ENCODE assay signal across 8 cellular contexts in the genomic region with DNA sequence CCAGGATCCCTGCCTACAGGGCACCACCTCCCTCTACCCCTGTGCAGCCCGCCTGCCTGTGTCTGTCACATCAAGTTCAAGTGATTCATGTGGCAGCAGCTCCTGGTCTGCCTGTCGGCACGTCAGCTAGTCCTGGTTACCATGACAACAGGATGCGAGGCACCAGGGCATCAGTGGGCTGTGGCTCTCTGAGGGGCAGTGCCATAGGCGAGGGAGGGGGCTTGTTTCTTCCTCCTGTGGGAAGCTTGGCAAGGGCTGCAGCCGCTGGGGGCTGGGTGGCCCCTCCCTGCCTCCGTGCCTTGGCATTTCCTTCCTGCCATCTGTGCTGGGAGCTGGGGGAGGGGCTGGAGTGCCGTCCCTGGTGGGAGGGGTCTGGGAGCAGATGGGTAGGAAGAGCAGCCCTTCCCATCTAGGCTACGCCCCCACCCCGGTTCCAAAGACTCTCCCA. TPM values are rescaled to one million over a fixed set of nuclear protein-coding genes. Genes with fewer than 3 reads are reported as not detected.
A peak's percentile ranks its signal among the peaks of the same experiment; 100 is the strongest.
DNase-seq lines count a peak whose midpoint lies in the region; ATAC-seq lines count a peak whose summit lies in the region.
"Had no signal": no experiment of that assay in that cellular context is flagged by ENCODE, and none has a peak within 500 bp of the region (broad histone marks: within the 10 kb centered on the region; RNA-seq: fewer than 3 reads in every experiment).

No MANE protein-coding gene starts in this region.

- no peaks in the 10 kb centered on the region for H3K4me1 Mint-ChIP-seq in activated T-helper 17 cell treated with anti-CD3 and anti-CD28 coated beads, Interleukin-2, amount 50 U/mL, for 72 hours
- peaks cover 0 to 11% (median 3%) of the 10 kb centered on the region in 3 donors for H3K4me1 Mint-ChIP-seq in naive B cell
- H3K4me1 Mint-ChIP-seq in activated T-helper 1 cell treated with anti-CD3 and anti-CD28 coated beads, Interleukin-12 subunit alpha, Interleukin-12 subunit beta, Interleukin-2, Interleukin-4 antibody, amounts not matched to agents 30 ng/mL and 10 ng/mL and 1 ng/mL, durations not matched to agents 14 hours and 24 hours and 36 hours (ENCODE audit: low read depth): no peaks in the 10 kb centered on the region

- H3K27ac ChIP-seq in trophoblast cell (ENCODE audit: low read depth, low read length): no peak overlapping the region

- no peaks in the 10 kb centered on the region for H3K36me3 Mint-ChIP-seq in activated T-helper 17 cell treated with anti-CD3 and anti-CD28 coated beads, Interleukin-2, amount 50 U/mL, for 72 hours (ENCODE audit: low read depth)
- no peaks in the 10 kb centered on the region for H3K36me3 Mint-ChIP-seq in naive B cell
- H3K36me3 Mint-ChIP-seq in activated T-helper 1 cell treated with anti-CD3 and anti-CD28 coated beads, Interleukin-12 subunit alpha, Interleukin-12 subunit beta, Interleukin-2, Interleukin-4 antibody, amounts not matched to agents 30 ng/mL and 10 ng/mL and 1 ng/mL, durations not matched to agents 14 hours and 24 hours and 36 hours (ENCODE audit: low read depth): peaks cover 2% of the 10 kb centered on the region

- peaks cover 4% of the 10 kb centered on the region for H3K9me3 ChIP-seq in trophoblast cell (ENCODE audit: insufficient read depth, low read depth, low read length)

- peaks cover 30% of the 10 kb centered on the region for H3K27me3 Mint-ChIP-seq in activated T-helper 17 cell treated with anti-CD3 and anti-CD28 coated beads, Interleukin-2, amount 50 U/mL, for 72 hours
- H3K27me3 Mint-ChIP-seq in naive B cell: peaks cover 9 to 51% (median 49%) of the 10 kb centered on the region in 3 donors
- peaks cover 22% of the 10 kb centered on the region for H3K27me3 Mint-ChIP-seq in activated T-helper 1 cell treated with anti-CD3 and anti-CD28 coated beads, Interleukin-12 subunit alpha, Interleukin-12 subunit beta, Interleukin-2, Interleukin-4 antibody, amounts not matched to agents 30 ng/mL and 10 ng/mL and 1 ng/mL, durations not matched to agents 14 hours and 24 hours and 36 hours (ENCODE audit: insufficient read depth)

- no peak overlapping the region for H3K4me2 ChIP-seq in trophoblast cell (ENCODE audit: low read length)

- H3K9me3 Mint-ChIP-seq in activated T-helper 17 cell treated with anti-CD3 and anti-CD28 coated beads, Interleukin-2, amount 50 U/mL, for 72 hours: no peaks in the 10 kb centered on the region
- H3K9me3 Mint-ChIP-seq in naive B cell: peaks cover 2 to 16% (median 9%) of the 10 kb centered on the region in 7 donors
- no peaks in the 10 kb centered on the region for H3K9me3 Mint-ChIP-seq in activated T-helper 1 cell treated with anti-CD3 and anti-CD28 coated beads, Interleukin-12 subunit alpha, Interleukin-12 subunit beta, Interleukin-2, Interleukin-4 antibody, amounts not matched to agents 30 ng/mL and 10 ng/mL and 1 ng/mL, durations not matched to agents 14 hours and 24 hours and 36 hours
- H3K9me3 Mint-ChIP-seq: dendritic cell treated with granulocyte-macrophage colony-stimulating factor and Interleukin-4, amounts not matched to agents 40 ng/mL and 50 ng/mL, for 4 days had no signal

- ATAC-seq in activated T-helper 17 cell treated with anti-CD3 and anti-CD28 coated beads, Interleukin-2, amount 50 U/mL, for 72 hours (replicated peaks): peak; percentile 87
- ATAC-seq in naive B cell (ENCODE audit: low read depth in 2 of 2) (peak; percentile 64), GM18907 (IDR thresholded peaks at IDR 0.05; ENCODE audit: unreplicated experiment) (no peak)

- H2BK12ac ChIP-seq in trophoblast cell (ENCODE audit: low read length): no peak overlapping the region

- no peaks in the 10 kb centered on the region for H3K79me2 ChIP-seq in trophoblast cell (ENCODE audit: control insufficient read depth, insufficient read depth, low read length, poor library complexity)

- no peak overlapping the region for H3K23ac ChIP-seq in trophoblast cell (ENCODE audit: low read length)

- H4K91ac ChIP-seq in trophoblast cell (ENCODE audit: low read depth, low read length): no peak overlapping the region

- H3K9ac ChIP-seq in trophoblast cell (ENCODE audit: low read length): no peak overlapping the region

- no peak overlapping the region for H3K4ac ChIP-seq in trophoblast cell (ENCODE audit: low read depth, low read length)

- H2BK5ac ChIP-seq in trophoblast cell (ENCODE audit: low read depth, low read length, poor library complexity): no peak overlapping the region

- peaks cover under 1 to 3% of the 10 kb centered on the region in 2 experiments for H3K4me1 ChIP-seq in trophoblast cell (ENCODE audit: control insufficient read depth in 1 of 2, insufficient read depth in 2 of 2, low read length in 2 of 2)

- H3K27me3 ChIP-seq in trophoblast cell (ENCODE audit: insufficient read depth, low read length): no peaks in the 10 kb centered on the region

- H3K27ac Mint-ChIP-seq in activated T-helper 17 cell treated with anti-CD3 and anti-CD28 coated beads, Interleukin-2, amount 50 U/mL, for 72 hours: peak overlapping the region; percentile 75
- peak overlapping the region in 1 of 6 donors; percentile 56 for H3K27ac Mint-ChIP-seq in naive B cell
- no peak overlapping the region for H3K27ac Mint-ChIP-seq in activated T-helper 1 cell treated with anti-CD3 and anti-CD28 coated beads, Interleukin-12 subunit alpha, Interleukin-12 subunit beta, Interleukin-2, Interleukin-4 antibody, amounts not matched to agents 30 ng/mL and 10 ng/mL and 1 ng/mL, durations not matched to agents 14 hours and 24 hours and 36 hours
- H3K27ac Mint-ChIP-seq: dendritic cell treated with granulocyte-macrophage colony-stimulating factor and Interleukin-4, amounts not matched to agents 40 ng/mL and 50 ng/mL, for 4 days had no signal

- intact Hi-C loops in activated T-helper 1 cell treated with anti-CD3 and anti-CD28 coated beads, Interleukin-12 subunit alpha, Interleukin-12 subunit beta, Interleukin-2, Interleukin-4 antibody, amounts not matched to agents 30 ng/mL and 10 ng/mL and 1 ng/mL, durations not matched to agents 14 hours and 24 hours and 36 hours (cut with micrococcal nuclease): no loop called here

- H2AFZ ChIP-seq in trophoblast cell (ENCODE audit: insufficient read depth, low read length, poor library complexity): no peak overlapping the region

- H2AK5ac ChIP-seq in trophoblast cell (ENCODE audit: low read length): no peak overlapping the region

- peak overlapping the region; percentile 56 for H3K4me3 Mint-ChIP-seq in activated T-helper 17 cell treated with anti-CD3 and anti-CD28 coated beads, Interleukin-2, amount 50 U/mL, for 72 hours
- no peak overlapping the region for H3K4me3 Mint-ChIP-seq in naive B cell
- H3K4me3 Mint-ChIP-seq in activated T-helper 1 cell treated with anti-CD3 and anti-CD28 coated beads, Interleukin-12 subunit alpha, Interleukin-12 subunit beta, Interleukin-2, Interleukin-4 antibody, amounts not matched to agents 30 ng/mL and 10 ng/mL and 1 ng/mL, durations not matched to agents 14 hours and 24 hours and 36 hours: no peak overlapping the region
- H3K4me3 Mint-ChIP-seq: dendritic cell treated with granulocyte-macrophage colony-stimulating factor and Interleukin-4, amounts not matched to agents 40 ng/mL and 50 ng/mL, for 4 days had no signal

- H3K79me1 ChIP-seq in trophoblast cell (ENCODE audit: low read length): no peaks in the 10 kb centered on the region

- no peak overlapping the region for H3K4me3 ChIP-seq in trophoblast cell (ENCODE audit: low read depth, low read length)

- peak; percentile 77 for DNase-seq in GDM1 (lab: John Stamatoyannopoulos, UW)
- peak; percentile 96 for DNase-seq in NCI-H1694 treated with DMSO at 0.1 percent for 48 hours (lab: John Stamatoyannopoulos, UW)
- DNase-seq in naive B cell: no peak
- DNase-seq in activated T-helper 1 cell treated with anti-CD3 and anti-CD28 coated beads, Interleukin-12 subunit alpha, Interleukin-12 subunit beta, Interleukin-2, Interleukin-4 antibody, amounts not matched to agents 30 ng/mL and 10 ng/mL and 1 ng/mL, durations not matched to agents 14 hours and 24 hours and 36 hours (ENCODE audit: low spot score): no peak
- no peak for DNase-seq in trophoblast cell

- H3K36me3 ChIP-seq in trophoblast cell (ENCODE audit: control insufficient read depth in 1 of 2, insufficient read depth in 2 of 2, low read length in 2 of 2): no peaks in the 10 kb centered on the region

- no CpG with 5 or more reads among the region's 10 CpGs for WGBS in trophoblast cell (ENCODE audit: extremely low coverage, insufficient coverage, insufficient read length)

- H4K12ac ChIP-seq in trophoblast cell (ENCODE audit: low read depth, low read length): no peak overlapping the region

- no peak overlapping the region for H4K8ac ChIP-seq in trophoblast cell (ENCODE audit: low read depth, low read length)

- no peak overlapping the region for H3K18ac ChIP-seq in trophoblast cell (ENCODE audit: low read length)

- H2BK120ac ChIP-seq in trophoblast cell (ENCODE audit: insufficient read depth, low read length, poor library complexity): no peak overlapping the region

- H3K14ac ChIP-seq in trophoblast cell (ENCODE audit: low read length): no peak overlapping the region

RNA-seq across cellular contexts. Expression of gene FOXO6, which starts 43.1 kb away (rescaled TPM):
- total RNA-seq in activated T-helper 17 cell treated with anti-CD3 and anti-CD28 coated beads, Interleukin-2, amount 50 U/mL, for 72 hours: under 1 TPM; 0.11 to 0.26 TPM
- polyA plus RNA-seq in naive B cell (ENCODE audit: low read depth in 6 of 6): under 1 TPM in 1 of 6 donors, not detected in 5; 0.21 TPM
- total RNA-seq in activated T-helper 1 cell treated with anti-CD3 and anti-CD28 coated beads, Interleukin-12 subunit alpha, Interleukin-12 subunit beta, Interleukin-2, Interleukin-4 antibody, amounts not matched to agents 30 ng/mL and 10 ng/mL and 1 ng/mL, durations not matched to agents 14 hours and 24 hours and 36 hours: not detected in 2 replicates
- polyA plus RNA-seq in trophoblast cell (2013): 119 and 130 TPM in 2 replicates

Comparison
In these comparisons a context has a peak if more than half of its experiments do, and no peak if none do; other contexts are left out.
1. DNase-seq: peak in GDM1 (single experiment) and NCI-H1694 treated with DMSO at 0.1 percent for 48 hours (single experiment); none in naive B cell (single experiment), activated T-helper 1 cell treated with anti-CD3 and anti-CD28 coated beads, Interleukin-12 subunit alpha, Interleukin-12 subunit beta, Interleukin-2, Interleukin-4 antibody, amounts not matched to agents 30 ng/mL and 10 ng/mL and 1 ng/mL, durations not matched to agents 14 hours and 24 hours and 36 hours (single experiment) and trophoblast cell (0 of 2).